In the genomic region with DNA sequence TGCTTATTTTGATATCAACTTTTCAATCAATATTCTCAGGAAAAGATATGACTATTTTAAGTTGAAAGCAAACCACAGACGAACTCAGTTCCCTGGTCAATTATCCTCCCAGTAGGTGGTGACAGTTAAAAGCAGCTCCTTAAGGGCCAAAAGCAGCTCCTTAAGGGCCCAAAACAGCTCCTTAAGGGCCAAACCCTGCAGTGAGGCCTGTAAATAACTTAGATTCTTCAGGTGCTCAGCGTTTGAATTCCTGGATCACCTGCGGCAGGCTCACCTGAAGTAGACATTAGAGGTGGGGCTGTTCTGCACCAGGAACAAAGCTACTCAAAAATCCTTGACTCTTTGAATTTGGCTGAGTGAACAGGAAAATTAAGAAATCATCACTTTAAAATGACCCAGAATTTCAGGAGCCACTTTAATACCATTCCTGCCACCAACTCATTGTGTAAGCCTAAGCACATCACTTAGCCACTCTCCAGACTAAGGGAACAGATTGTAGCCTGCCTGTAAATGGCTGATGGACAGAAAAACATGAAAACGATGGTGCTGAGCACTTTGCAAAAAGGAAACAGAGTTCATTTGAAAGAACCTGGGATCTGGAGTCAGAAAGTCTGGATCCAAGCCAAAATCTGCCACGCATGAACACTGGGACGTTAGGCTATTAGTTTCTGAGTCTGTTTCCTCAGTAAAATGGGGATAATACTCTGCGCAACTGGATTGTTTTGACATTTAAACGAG, we compare ENCODE assay signal across 13 cellular contexts.
DNase-seq lines count a peak whose midpoint lies in the region; ATAC-seq and TF ChIP-seq lines count a peak whose summit lies in the region.
"Had no signal": no experiment of that assay in that cellular context is flagged by ENCODE, and none has a peak within 500 bp of the region (broad histone marks: within the 10 kb centered on the region; RNA-seq: fewer than 3 reads in every experiment).

No MANE protein-coding gene starts in this region.

- CTCF ChIA-PET in HEK293 (lab: Yijun Ruan, JAX), result no interaction called here

- H3K4me1 ChIP-seq in HEK293 (ENCODE audit: control insufficient read depth, insufficient read depth, low read length), result peaks cover 4% of the 10 kb centered on the region; the same call in 1 of the 2 replicates
- peaks cover 6 to 10% of the 10 kb centered on the region in 2 donors for H3K4me1 ChIP-seq in esophagus (ENCODE audit: control insufficient read depth in 2 of 2, insufficient read depth in 2 of 2, low read length in 1 of 2)
- H3K4me1 ChIP-seq: breast epithelium had no signal

- H3K27ac ChIP-seq in HEK293 (ENCODE audit: extremely low read depth, low read depth, low read length), result no peak overlapping the region
- H3K27ac ChIP-seq in esophagus (ENCODE audit: low read depth in 2 of 2, low read length in 1 of 2), result peak overlapping the region; percentile 52 to 68
- H3K27ac ChIP-seq in coronary artery, result no peak overlapping the region
- H3K27ac ChIP-seq: breast epithelium had no signal

- intact Hi-C loops in posterior vena cava (cut with DNase I), result no loop called here

- 32 to 42% methylated on average over 8 of the region's 8 CpGs for WGBS in esophagus, 2 donors

- no peaks in the 10 kb centered on the region for H3K9me3 ChIP-seq in HEK293 (ENCODE audit: control insufficient read depth, insufficient read depth, low read depth, low read length)
- H3K9me3 ChIP-seq in esophagus (ENCODE audit: control insufficient read depth in 2 of 2, insufficient read depth in 1 of 2, low read depth in 1 of 2, low read length in 1 of 2), result no peaks in the 10 kb centered on the region
- H3K9me3 ChIP-seq: breast epithelium had no signal

- TF ChIP-seq CTCF in HEK293 (tag by site-specific recombination; IDR thresholded peaks at IDR 0.05) (no peak), coronary artery (IDR thresholded peaks at IDR 0.05) (no peak)

- ATAC-seq in GM19463 (IDR thresholded peaks at IDR 0.05; ENCODE audit: unreplicated experiment), result no peak

- peak; percentile 52 for DNase-seq in NCI-H2227 treated with DMSO at 0.1 percent for 48 hours (lab: John Stamatoyannopoulos, UW)
- DNase-seq in renal cortical epithelial cell (ENCODE audit: low read depth), result peak; percentile 26
- no peak for DNase-seq in coronary artery (ENCODE audit: low spot score)
- DNase-seq in posterior vena cava (ENCODE audit: low spot score), result no peak
- no peak for DNase-seq in globus pallidus (ENCODE audit: low spot score)
- DNase-seq: activated CD4-positive, alpha-beta T cell treated with anti-CD3 and anti-CD28 coated beads, Interleukin-2, amount 50 U/mL, for 4 hours; CD4-positive, alpha-beta T cell; NCI-H1092; retina had no signal

- no peaks in the 10 kb centered on the region for H3K27me3 ChIP-seq in esophagus (ENCODE audit: control insufficient read depth in 1 of 2, insufficient read depth in 2 of 2, low read length in 2 of 2)
- H3K27me3 ChIP-seq: breast epithelium had no signal

- H3K4me3 ChIP-seq in HEK293 (ENCODE audit: low read depth, low read length) (no peak overlapping the region), esophagus (ENCODE audit: low read depth in 1 of 2, low read length in 2 of 2) (no peak overlapping the region), coronary artery (no peak overlapping the region)
- H3K4me3 ChIP-seq: breast epithelium had no signal

- POLR2A ChIA-PET in HEK293 (lab: Yijun Ruan, JAX), result interaction anchor here (0.5 kb wide), 1 partner anchor 362 kb away, joined by 3 read pairs; no protein-coding TSS in a partner anchor

- H3K36me3 ChIP-seq in HEK293 (ENCODE audit: control insufficient read depth in 2 of 2, insufficient read depth in 1 of 2, low read length in 2 of 2) (no peaks in the 10 kb centered on the region), esophagus (ENCODE audit: control insufficient read depth in 2 of 2, insufficient read depth in 2 of 2, low read length in 1 of 2) (no peaks in the 10 kb centered on the region)
- H3K36me3 ChIP-seq: breast epithelium had no signal

TF ChIP-seq in HEK293, 187 proteins besides CTCF, POLR2A, EP300 and RAD21:
- TF ChIP-seq MEIS1 (CRISPR knock-in tag; IDR thresholded peaks at IDR 0.05; ENCODE audit: borderline replicate concordance) (no peak), AEBP2 (tag by site-specific recombination; IDR thresholded peaks at IDR 0.05; ENCODE audit: borderline replicate concordance) (no peak), ZBTB17 (tag by site-specific recombination; IDR thresholded peaks at IDR 0.05) (peak; percentile 83), FEZF1 (tag by site-specific recombination; IDR thresholded peaks at IDR 0.05) (peak; percentile 88)

Comparison
In these comparisons a context has a peak if more than half of its experiments do, and no peak if none do; other contexts are left out.
1. H3K27ac ChIP-seq: peak in esophagus (2 of 2); none in HEK293 (single experiment) and coronary artery (0 of 2).
2. DNase-seq: peak in NCI-H2227 treated with DMSO at 0.1 percent for 48 hours (single experiment) and renal cortical epithelial cell (single experiment); none in coronary artery (single experiment), posterior vena cava (single experiment) and globus pallidus (single experiment).